Comparison of ENCODE assay signal across 28 cellular contexts in genomic region chr5:160186480-160186879, GRCh38. TPM values are rescaled to one million over a fixed set of nuclear protein-coding genes. Genes with fewer than 3 reads are reported as not detected.
"Had no signal": no experiment of that assay in that cellular context is flagged by ENCODE, and none has a peak within 500 bp of the region (broad histone marks: within the 10 kb centered on the region; RNA-seq: fewer than 3 reads in every experiment).

No MANE protein-coding gene starts in this region.

- H3K4me3 ChIP-seq: hepatocyte, left lung, psoas muscle, upper lobe of right lung had no signal

- H3K9me3 ChIP-seq: left lung, psoas muscle, upper lobe of right lung had no signal

- H3K4me3 Mint-ChIP-seq: activated naive CD4-positive, alpha-beta T cell treated with anti-CD3 and anti-CD28 coated beads, Interleukin-2, amount 50 U/mL, for 24 hours had no signal

- H3K79me2 ChIP-seq: hepatocyte had no signal

- H3K27ac ChIP-seq: left lung, psoas muscle, upper lobe of right lung, WERI-Rb-1 had no signal

- H3K4me2 ChIP-seq: hepatocyte had no signal

- ATAC-seq: esophagus mucosa; left lung; psoas muscle; right cardiac atrium; stimulated activated naive CD8-positive, alpha-beta T cell treated with anti-CD3 and anti-CD28 coated beads, Interleukin-15, Interleukin-2, amounts not matched to agents 100 U/mL and 50 U/mL, for 24 hours; upper lobe of right lung had no signal

- H2AFZ ChIP-seq: hepatocyte had no signal

- H3K36me3 ChIP-seq: left lung, upper lobe of right lung, WERI-Rb-1 had no signal

- H3K36me3 Mint-ChIP-seq: brain had no signal

- H3K27me3 ChIP-seq: hepatocyte, upper lobe of right lung had no signal

- DNase-seq: activated CD4-positive, alpha-beta T cell treated with anti-CD3 and anti-CD28 coated beads for 1 hour; activated CD4-positive, alpha-beta T cell treated with anti-CD3 and anti-CD28 coated beads, Interleukin-2, amount 50 U/mL, for 1 hour; activated gamma-delta T cell treated with Interleukin-2 at 50 U/mL for 16 hours; activated T-cell treated with anti-CD3 and anti-CD28 coated beads, Interleukin-2, amount 50 U/mL, for 1 hour; aorta; caudate nucleus; effector memory CD4-positive, alpha-beta T cell; foreskin melanocyte; glutamatergic neuron; kidney glomerular epithelial cell; left lung; psoas muscle; right cardiac atrium; stimulated activated CD4-positive, alpha-beta T cell treated with anti-CD3 and anti-CD28 coated beads, Interleukin-4, amount 100 ng/mL, for 24 hours; stimulated activated naive CD8-positive, alpha-beta T cell treated with anti-CD3 and anti-CD28 coated beads, Interleukin-15, Interleukin-2, amounts not matched to agents 100 U/mL and 50 U/mL, for 24 hours; T-helper 1 cell; upper lobe of right lung; WERI-Rb-1 had no signal

- H3K27ac Mint-ChIP-seq: activated naive CD4-positive, alpha-beta T cell treated with anti-CD3 and anti-CD28 coated beads, Interleukin-2, amount 50 U/mL, for 24 hours had no signal

RNA-seq across cellular contexts. Expression of gene FABP6, which starts 42.8 kb away (rescaled TPM):
- total RNA-seq: aorta, dermis microvascular lymphatic vessel endothelial cell, endothelial cell of umbilical vein, mononuclear cell, myocyte, osteocyte, right cardiac atrium, subcutaneous adipose tissue, upper lobe of right lung had no signal
- polyA plus RNA-seq: aorta, endothelial cell of umbilical vein had no signal
